Comparison of ENCODE assay signal across 7 cellular contexts in genomic region chr9:96491079-96491879, GRCh38. TPM values are rescaled to one million over a fixed set of nuclear protein-coding genes. Genes with fewer than 3 reads are reported as not detected.
DNase-seq lines count a peak whose midpoint lies in the region; ATAC-seq and TF ChIP-seq lines count a peak whose summit lies in the region.

No MANE protein-coding gene starts in this region.

- POLR2A ChIA-PET in activated CD4-positive, alpha-beta T cell treated with anti-CD3 and anti-CD28 coated beads, Interleukin-2, amount 10 ng/mL, durations not matched to agents 7 days and 5 days (lab: Charles Lee): no interaction called here

- DNase-seq in LHCN-M2 (ENCODE audit: low read depth) (peak; percentile 46), fibroblast of pulmonary artery (ENCODE audit: low read depth) (peak; percentile 16), T1000 (lab: John Stamatoyannopoulos, UW) (no peak)
- peak; percentile 26 for DNase-seq in activated CD4-positive, alpha-beta T cell treated with anti-CD3 and anti-CD28 coated beads, Interleukin-2, amount 10 ng/mL, durations not matched to agents 7 days and 5 days
- peak; percentile 10 to 16 for DNase-seq in stimulated activated CD4-positive, alpha-beta T cell treated with anti-CD3 and anti-CD28 coated beads, Interleukin-2, amount 100 ng/mL, for 48 hours

- TF ChIP-seq CTCF in fibroblast of pulmonary artery (IDR thresholded peaks at IDR 0.05; ENCODE audit: low read length, missing control alignments): no peak

- no peak overlapping the region for H3K4me3 Mint-ChIP-seq in activated CD4-positive, alpha-beta T cell treated with anti-CD3 and anti-CD28 coated beads, Interleukin-2, amount 10 ng/mL, durations not matched to agents 7 days and 5 days

- CTCF ChIA-PET in activated CD4-positive, alpha-beta T cell treated with anti-CD3 and anti-CD28 coated beads, Interleukin-2, amount 10 ng/mL, durations not matched to agents 7 days and 5 days (lab: Charles Lee): no interaction called here

- no peaks in the 10 kb centered on the region for H3K9me3 Mint-ChIP-seq in activated CD4-positive, alpha-beta T cell treated with anti-CD3 and anti-CD28 coated beads, Interleukin-2, amount 10 ng/mL, durations not matched to agents 7 days and 5 days

- no peaks in the 10 kb centered on the region for H3K27me3 Mint-ChIP-seq in activated CD4-positive, alpha-beta T cell treated with anti-CD3 and anti-CD28 coated beads, Interleukin-2, amount 10 ng/mL, durations not matched to agents 7 days and 5 days

- H3K27ac Mint-ChIP-seq in activated CD4-positive, alpha-beta T cell treated with anti-CD3 and anti-CD28 coated beads, Interleukin-2, amount 10 ng/mL, durations not matched to agents 7 days and 5 days: no peak overlapping the region

- ATAC-seq in HG02938 (IDR thresholded peaks at IDR 0.05; ENCODE audit: unreplicated experiment) (no peak), GM21619 (IDR thresholded peaks at IDR 0.05; ENCODE audit: unreplicated experiment) (no peak)

- peaks cover 12% of the 10 kb centered on the region for H3K36me3 Mint-ChIP-seq in activated CD4-positive, alpha-beta T cell treated with anti-CD3 and anti-CD28 coated beads, Interleukin-2, amount 10 ng/mL, durations not matched to agents 7 days and 5 days (ENCODE audit: low read depth)

- peaks cover 12% of the 10 kb centered on the region for H3K4me1 Mint-ChIP-seq in activated CD4-positive, alpha-beta T cell treated with anti-CD3 and anti-CD28 coated beads, Interleukin-2, amount 10 ng/mL, durations not matched to agents 7 days and 5 days

- no peak overlapping the region for H3K4me3 ChIP-seq in fibroblast of pulmonary artery (replicated peaks; ENCODE audit: low read depth, low read length)

RNA-seq across cellular contexts. Expression of gene HABP4, which starts 41.3 kb away (rescaled TPM):
- total RNA-seq in LHCN-M2 (2014; rRNA removed): 14.0 and 14.5 TPM in 2 replicates
- polyA plus RNA-seq in LHCN-M2 (2012): 26.9 TPM
- total RNA-seq in activated CD4-positive, alpha-beta T cell treated with anti-CD3 and anti-CD28 coated beads, Interleukin-2, amount 10 ng/mL, durations not matched to agents 7 days and 5 days: 1 to 10 TPM; 5.0 to 6.1 TPM
